ENCODE assay signal across 8 cellular contexts in genomic region chr1:206634365-206635079, GRCh38. TPM values are rescaled to one million over a fixed set of nuclear protein-coding genes. Genes with fewer than 3 reads are reported as not detected.
DNase-seq lines count a peak whose midpoint lies in the region; ATAC-seq and TF ChIP-seq lines count a peak whose summit lies in the region.

No MANE protein-coding gene starts in this region.

- POLR2A ChIA-PET in activated B cell treated with CpG ODN at 0.5 μM for 24 hours (lab: Charles Lee) = interaction anchor here (0.6 to 1.5 kb wide), 7 partner anchors 22 to 425 kb away, joined by 3 to 15 read pairs (median 4); partner anchors contain the start of gene EIF2D

- peak overlapping the region; percentile 87 for H3K4me3 ChIP-seq in smooth muscle cell

- H3K4me1 ChIP-seq in smooth muscle cell (ENCODE audit: low read depth) = peaks cover 30% of the 10 kb centered on the region

- no peaks in the 10 kb centered on the region for H3K9me3 Mint-ChIP-seq in activated B cell treated with CpG ODN at 0.5 μM for 24 hours

- peak overlapping the region; percentile 91 for H3K4me2 ChIP-seq in smooth muscle cell

- H3K9me3 ChIP-seq in smooth muscle cell (replicated peaks; ENCODE audit: low read depth) = no peaks in the 10 kb centered on the region

- no peaks in the 10 kb centered on the region for H3K36me3 ChIP-seq in smooth muscle cell (ENCODE audit: low read depth)

- H3K27ac Mint-ChIP-seq in activated B cell treated with CpG ODN at 0.5 μM for 24 hours = peak overlapping the region; percentile 76

- no peaks in the 10 kb centered on the region for H3K36me3 Mint-ChIP-seq in activated B cell treated with CpG ODN at 0.5 μM for 24 hours (ENCODE audit: low read depth)

- H3K27me3 ChIP-seq in smooth muscle cell (ENCODE audit: low read depth) = no peaks in the 10 kb centered on the region

- ATAC-seq in activated CD4-positive, CD25-positive, alpha-beta regulatory T cell treated with anti-CD3 and anti-CD28 coated beads, Interleukin-2, amount 50 U/mL, for 24 hours = no peak
- ATAC-seq in activated B cell treated with CpG ODN at 0.5 μM for 24 hours (ENCODE audit: low read depth) (no peak), HG03571 (IDR thresholded peaks at IDR 0.05; ENCODE audit: unreplicated experiment) (no peak)

- 19% methylated on average over 26 of the region's 26 CpGs for WGBS in smooth muscle cell (ENCODE audit: low lambda C conversion rate)

- peak; percentile 44 to 71 (median 58) for DNase-seq in activated CD4-positive, CD25-positive, alpha-beta regulatory T cell (lab: John Stamatoyannopoulos, UW)
- DNase-seq in NCI-H2196 treated with DMSO at 0.1 percent for 48 hours (lab: John Stamatoyannopoulos, UW; ENCODE audit: unreplicated experiment) = peak; percentile 65
- DNase-seq in activated B cell treated with CpG ODN at 0.5 μM for 24 hours = peak; percentile 68
- DNase-seq in central memory CD4-positive, alpha-beta T cell = peak; percentile 43
- peak; percentile 85 for DNase-seq in iris pigment epithelial cell (ENCODE audit: low read depth)
- peak; percentile 79 for DNase-seq in smooth muscle cell (lab: John Stamatoyannopoulos, UW; ENCODE audit: unreplicated experiment)

- no peaks in the 10 kb centered on the region for H3K79me2 ChIP-seq in smooth muscle cell (ENCODE audit: low read depth)

- H3K4me1 Mint-ChIP-seq in activated B cell treated with CpG ODN at 0.5 μM for 24 hours = peaks cover 24% of the 10 kb centered on the region

- CTCF ChIA-PET in activated B cell treated with CpG ODN at 0.5 μM for 24 hours (lab: Charles Lee) = interaction anchor here (0.7 to 7.6 kb wide), 21 partner anchors 10 to 347 kb away, joined by 3 to 125 read pairs (median 5); partner anchors contain the start of gene EIF2D

- H3K9ac ChIP-seq in smooth muscle cell (ENCODE audit: low read depth) = peak overlapping the region; percentile 93

- peaks cover 8% of the 10 kb centered on the region for H4K20me1 ChIP-seq in smooth muscle cell (ENCODE audit: low read depth)

- H3K27me3 Mint-ChIP-seq in activated B cell treated with CpG ODN at 0.5 μM for 24 hours = peaks cover 2% of the 10 kb centered on the region

- H3F3A ChIP-seq in smooth muscle cell (ENCODE audit: low read depth) = no peaks in the 10 kb centered on the region

- intact Hi-C loops in activated B cell treated with CpG ODN at 0.5 μM for 24 hours (cut with micrococcal nuclease) = loop anchor here (1.0 to 5.0 kb wide), 11 partner anchors 22 to 865 kb away; partner anchors contain the start of genes EIF2D and MAPKAPK2

- TF ChIP-seq CTCF in activated B cell treated with CpG ODN at 0.5 μM for 24 hours (IDR thresholded peaks at IDR 0.05) (peak; percentile 51), smooth muscle cell (IDR thresholded peaks at IDR 0.05; ENCODE audit: borderline replicate concordance, insufficient read depth, poor library complexity, severe bottlenecking) (peak; percentile 80)

- peak overlapping the region; percentile 89 for H3K4me3 Mint-ChIP-seq in activated B cell treated with CpG ODN at 0.5 μM for 24 hours

- peak overlapping the region; percentile 87 for H3K27ac ChIP-seq in smooth muscle cell (ENCODE audit: low read depth)

- H2AFZ ChIP-seq in smooth muscle cell (ENCODE audit: low read depth) = peak overlapping the region; percentile 77

RNA-seq across cellular contexts. Expression of gene DYRK3, which starts 0.8 kb away (rescaled TPM):
- total RNA-seq in activated B cell treated with CpG ODN at 0.5 μM for 24 hours (0.33 and 0.37 TPM in 2 replicates), smooth muscle cell (11.1 and 21.4 TPM in 2 replicates)
- polyA plus RNA-seq in smooth muscle cell = 6.9 and 13.7 TPM in 2 replicates

RNA-seq across cellular contexts. Expression of gene EIF2D, which starts 22.3 kb away (rescaled TPM):
- total RNA-seq in activated B cell treated with CpG ODN at 0.5 μM for 24 hours (61.2 and 65.4 TPM in 2 replicates), smooth muscle cell (28.9 and 32.5 TPM in 2 replicates)
- 22.8 and 22.9 TPM in 2 replicates for polyA plus RNA-seq in smooth muscle cell

RNA-seq across cellular contexts. Expression of gene MAPKAPK2, which starts 50.2 kb away (rescaled TPM):
- total RNA-seq in activated B cell treated with CpG ODN at 0.5 μM for 24 hours (71.2 and 72.1 TPM in 2 replicates), smooth muscle cell (36.0 and 40.9 TPM in 2 replicates)
- polyA plus RNA-seq in smooth muscle cell = 14.3 and 16.9 TPM in 2 replicates
